Comparison of ENCODE assay signal across 3 cellular contexts in genomic region chr1:55213029-55213884, GRCh38.
TF ChIP-seq lines count a peak whose summit lies in the region.

No MANE protein-coding gene starts in this region.

TF ChIP-seq in A549, 52 proteins besides CTCF, POLR2A, EP300 and RAD21 (continued from another document):
- TF ChIP-seq, protein P1, sequence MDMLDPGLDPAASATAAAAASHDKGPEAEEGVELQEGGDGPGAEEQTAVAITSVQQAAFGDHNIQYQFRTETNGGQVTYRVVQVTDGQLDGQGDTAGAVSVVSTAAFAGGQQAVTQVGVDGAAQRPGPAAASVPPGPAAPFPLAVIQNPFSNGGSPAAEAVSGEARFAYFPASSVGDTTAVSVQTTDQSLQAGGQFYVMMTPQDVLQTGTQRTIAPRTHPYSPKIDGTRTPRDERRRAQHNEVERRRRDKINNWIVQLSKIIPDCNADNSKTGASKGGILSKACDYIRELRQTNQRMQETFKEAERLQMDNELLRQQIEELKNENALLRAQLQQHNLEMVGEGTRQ (IDR thresholded peaks at IDR 0.05): no peak
- TF ChIP-seq, protein P2, sequence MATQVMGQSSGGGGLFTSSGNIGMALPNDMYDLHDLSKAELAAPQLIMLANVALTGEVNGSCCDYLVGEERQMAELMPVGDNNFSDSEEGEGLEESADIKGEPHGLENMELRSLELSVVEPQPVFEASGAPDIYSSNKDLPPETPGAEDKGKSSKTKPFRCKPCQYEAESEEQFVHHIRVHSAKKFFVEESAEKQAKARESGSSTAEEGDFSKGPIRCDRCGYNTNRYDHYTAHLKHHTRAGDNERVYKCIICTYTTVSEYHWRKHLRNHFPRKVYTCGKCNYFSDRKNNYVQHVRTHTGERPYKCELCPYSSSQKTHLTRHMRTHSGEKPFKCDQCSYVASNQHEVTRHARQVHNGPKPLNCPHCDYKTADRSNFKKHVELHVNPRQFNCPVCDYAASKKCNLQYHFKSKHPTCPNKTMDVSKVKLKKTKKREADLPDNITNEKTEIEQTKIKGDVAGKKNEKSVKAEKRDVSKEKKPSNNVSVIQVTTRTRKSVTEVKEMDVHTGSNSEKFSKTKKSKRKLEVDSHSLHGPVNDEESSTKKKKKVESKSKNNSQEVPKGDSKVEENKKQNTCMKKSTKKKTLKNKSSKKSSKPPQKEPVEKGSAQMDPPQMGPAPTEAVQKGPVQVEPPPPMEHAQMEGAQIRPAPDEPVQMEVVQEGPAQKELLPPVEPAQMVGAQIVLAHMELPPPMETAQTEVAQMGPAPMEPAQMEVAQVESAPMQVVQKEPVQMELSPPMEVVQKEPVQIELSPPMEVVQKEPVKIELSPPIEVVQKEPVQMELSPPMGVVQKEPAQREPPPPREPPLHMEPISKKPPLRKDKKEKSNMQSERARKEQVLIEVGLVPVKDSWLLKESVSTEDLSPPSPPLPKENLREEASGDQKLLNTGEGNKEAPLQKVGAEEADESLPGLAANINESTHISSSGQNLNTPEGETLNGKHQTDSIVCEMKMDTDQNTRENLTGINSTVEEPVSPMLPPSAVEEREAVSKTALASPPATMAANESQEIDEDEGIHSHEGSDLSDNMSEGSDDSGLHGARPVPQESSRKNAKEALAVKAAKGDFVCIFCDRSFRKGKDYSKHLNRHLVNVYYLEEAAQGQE (IDR thresholded peaks at IDR 0.05): no peak
- TF ChIP-seq EHF (CRISPR knock-in tag; IDR thresholded peaks at IDR 0.05) (no peak), CBX8 (IDR thresholded peaks at IDR 0.05) (no peak), KDM5A (IDR thresholded peaks at IDR 0.05) (no peak), MYC (IDR thresholded peaks at IDR 0.05; ENCODE audit: borderline replicate concordance, low read length) (no peak), GATA3 (IDR thresholded peaks at IDR 0.05; ENCODE audit: borderline replicate concordance) (no peak)
- TF ChIP-seq, protein P3, sequence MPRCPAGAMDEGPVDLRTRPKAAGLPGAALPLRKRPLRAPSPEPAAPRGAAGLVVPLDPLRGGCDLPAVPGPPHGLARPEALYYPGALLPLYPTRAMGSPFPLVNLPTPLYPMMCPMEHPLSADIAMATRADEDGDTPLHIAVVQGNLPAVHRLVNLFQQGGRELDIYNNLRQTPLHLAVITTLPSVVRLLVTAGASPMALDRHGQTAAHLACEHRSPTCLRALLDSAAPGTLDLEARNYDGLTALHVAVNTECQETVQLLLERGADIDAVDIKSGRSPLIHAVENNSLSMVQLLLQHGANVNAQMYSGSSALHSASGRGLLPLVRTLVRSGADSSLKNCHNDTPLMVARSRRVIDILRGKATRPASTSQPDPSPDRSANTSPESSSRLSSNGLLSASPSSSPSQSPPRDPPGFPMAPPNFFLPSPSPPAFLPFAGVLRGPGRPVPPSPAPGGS (IDR thresholded peaks at IDR 0.05): no peak

TF ChIP-seq in HEK293, 187 proteins besides CTCF, POLR2A, EP300 and RAD21 (continued from another document):
- TF ChIP-seq ZBTB11 (tag by site-specific recombination; conservative IDR thresholded peaks at IDR 0.05; ENCODE audit: low read depth): no peak
- TF ChIP-seq ZEB2 (tag by site-specific recombination; IDR thresholded peaks at IDR 0.05): no peak
- no peak for TF ChIP-seq ZNF266 (tag by site-specific recombination; IDR thresholded peaks at IDR 0.05; ENCODE audit: low read depth)
- TF ChIP-seq ZNF175 (tag by site-specific recombination; IDR thresholded peaks at IDR 0.05): no peak
- TF ChIP-seq ZNF394 (tag by site-specific recombination; IDR thresholded peaks at IDR 0.05; ENCODE audit: borderline replicate concordance): peak; percentile 30; the same call in 1 of the 2 replicates
- TF ChIP-seq KLF10 (tag by site-specific recombination; IDR thresholded peaks at IDR 0.05): 0 out of 2 replicates have a peak, but pooled peaks have one; percentile 0
- TF ChIP-seq ZNF830 (tag by site-specific recombination; IDR thresholded peaks at IDR 0.05; ENCODE audit: low read depth): no peak
- no peak for TF ChIP-seq SP2 (tag by site-specific recombination; IDR thresholded peaks at IDR 0.05)
- TF ChIP-seq WT1 (tag by site-specific recombination; IDR thresholded peaks at IDR 0.05): no peak
- TF ChIP-seq SETDB1 (IDR thresholded peaks at IDR 0.05; ENCODE audit: insufficient read length, low read length): no peak
- TF ChIP-seq ZNF366 (tag by site-specific recombination; conservative IDR thresholded peaks at IDR 0.05): no peak
- TF ChIP-seq ZNF776 (tag by site-specific recombination; IDR thresholded peaks at IDR 0.05; ENCODE audit: borderline replicate concordance): no peak
- TF ChIP-seq BCL11B (tag by site-specific recombination; IDR thresholded peaks at IDR 0.05; ENCODE audit: low read depth): no peak
- TF ChIP-seq ZNF677 (tag by site-specific recombination; IDR thresholded peaks at IDR 0.05): no peak
- TF ChIP-seq, protein P4, sequence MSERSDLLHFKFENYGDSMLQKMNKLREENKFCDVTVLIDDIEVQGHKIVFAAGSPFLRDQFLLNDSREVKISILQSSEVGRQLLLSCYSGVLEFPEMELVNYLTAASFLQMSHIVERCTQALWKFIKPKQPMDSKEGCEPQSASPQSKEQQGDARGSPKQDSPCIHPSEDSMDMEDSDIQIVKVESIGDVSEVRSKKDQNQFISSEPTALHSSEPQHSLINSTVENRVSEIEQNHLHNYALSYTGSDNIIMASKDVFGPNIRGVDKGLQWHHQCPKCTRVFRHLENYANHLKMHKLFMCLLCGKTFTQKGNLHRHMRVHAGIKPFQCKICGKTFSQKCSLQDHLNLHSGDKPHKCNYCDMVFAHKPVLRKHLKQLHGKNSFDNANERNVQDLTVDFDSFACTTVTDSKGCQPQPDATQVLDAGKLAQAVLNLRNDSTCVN (tag by site-specific recombination; optimal IDR thresholded peaks at IDR 0.05): no peak
- no peak for TF ChIP-seq ZNF658 (tag by site-specific recombination; IDR thresholded peaks at IDR 0.05)
- no peak for TF ChIP-seq ZNF585B (tag by site-specific recombination; IDR thresholded peaks at IDR 0.05)

TF ChIP-seq in liver, 16 proteins besides CTCF, POLR2A, EP300 and RAD21 (continued from another document):
- TF ChIP-seq YY1 (IDR thresholded peaks at IDR 0.05): no peak
- no peak for TF ChIP-seq GABPA (IDR thresholded peaks at IDR 0.05 in 1 of 2, conservative IDR thresholded peaks at IDR 0.05 in 1 of 2)
